Comparison of ENCODE assay signal across 32 cellular contexts in genomic region chr5:83802686-83803085, GRCh38.
A peak's percentile ranks its signal among the peaks of the same experiment; 100 is the strongest.
DNase-seq lines count a peak whose midpoint lies in the region; ATAC-seq and TF ChIP-seq lines count a peak whose summit lies in the region.
"Had no signal": no experiment of that assay in that cellular context is flagged by ENCODE, and none has a peak within 500 bp of the region (broad histone marks: within the 10 kb centered on the region; RNA-seq: fewer than 3 reads in every experiment).

No MANE protein-coding gene starts in this region.

- 55% methylated on average over 2 of the region's 2 CpGs for WGBS in SK-N-SH (ENCODE audit: low lambda C conversion rate)

- no peak for TF ChIP-seq EP300 in SK-N-SH (IDR thresholded peaks at IDR 0.05; ENCODE audit: borderline replicate concordance in 1 of 2, low read depth in 1 of 2, low read length in 1 of 2)

- no peak overlapping the region for H3K4me3 ChIP-seq in AG09309 (ENCODE audit: control insufficient read depth, low read depth, low read length)
- no peak overlapping the region for H3K4me3 ChIP-seq in SK-N-SH (ENCODE audit: low read depth in 2 of 2, low read length in 1 of 2)
- H3K4me3 ChIP-seq: coronary artery, K562, left ventricle myocardium inferior, MG63, right lobe of liver, SJCRH30, stomach, thyroid gland had no signal

- H4K20me1 ChIP-seq in SK-N-SH (ENCODE audit: insufficient read depth), result no peaks in the 10 kb centered on the region

- no peaks in the 10 kb centered on the region for H3K4me1 ChIP-seq in SK-N-SH (ENCODE audit: control insufficient read depth in 1 of 2, insufficient read depth in 2 of 2, low read depth in 1 of 2, low read length in 1 of 2)
- H3K4me1 ChIP-seq: left ventricle myocardium inferior, right lobe of liver, stomach, thyroid gland had no signal

- H3K27ac ChIP-seq in SK-N-SH (ENCODE audit: low read depth in 2 of 2, low read length in 1 of 2), result no peak overlapping the region
- H3K27ac ChIP-seq: coronary artery, left ventricle myocardium inferior, right lobe of liver, SJCRH30, stomach, thyroid gland had no signal

- H3K27me3 ChIP-seq in SK-N-SH (ENCODE audit: insufficient read depth), result no peaks in the 10 kb centered on the region
- H3K27me3 ChIP-seq: right lobe of liver, SJCRH30, stomach, thyroid gland had no signal

- no peaks in the 10 kb centered on the region for H3K9me3 ChIP-seq in SK-N-SH
- H3K9me3 ChIP-seq: left ventricle myocardium inferior, MG63, right lobe of liver, SJCRH30, stomach, thyroid gland had no signal

- CTCF ChIA-PET in SK-N-SH (lab: Yijun Ruan, JAX), result interaction anchor here (1.0 kb wide), 1 partner anchor 19 kb away, joined by 3 read pairs; no protein-coding TSS in a partner anchor

- ATAC-seq in HG03378 (IDR thresholded peaks at IDR 0.05; ENCODE audit: unreplicated experiment), result no peak
- ATAC-seq: activated naive CD4-positive, alpha-beta T cell treated with anti-CD3 and anti-CD28 coated beads, Interleukin-2, amount 50 U/mL, for 72 hours; K562; right lobe of liver; WTC11 had no signal

- no peaks in the 10 kb centered on the region for H3F3A ChIP-seq in SK-N-SH (replicated peaks; ENCODE audit: insufficient read depth)

- H2AFZ ChIP-seq in SK-N-SH (ENCODE audit: low read depth), result peak overlapping the region; percentile 12; the same call in 1 of the 2 replicates

- H3K4me2 ChIP-seq in SK-N-SH, result no peak overlapping the region

- peak; percentile 11 for DNase-seq in AG09309 (ENCODE audit: low read depth)
- DNase-seq in HCEC 1CT, result peak; percentile 5
- DNase-seq in SK-N-SH, result no peak
- peak; percentile 47 for DNase-seq in glomerular visceral epithelial cell (ENCODE audit: extremely low spot score)
- DNase-seq in foreskin melanocyte, result no peak
- DNase-seq in SW 1271 (lab: John Stamatoyannopoulos, UW), result no peak
- no peak for DNase-seq in NK-92 treated with Interleukin-12 subunit alpha and Interleukin-12 subunit beta, amount 100 ng/mL, for 24 hours (lab: John Stamatoyannopoulos, UW)
- DNase-seq: activated CD4-positive, alpha-beta T cell treated with anti-CD3 and anti-CD28 coated beads, Interleukin-2, amount 10 ng/mL, durations not matched to agents 24 days and 14 days; activated CD8-positive, alpha-beta memory T cell treated with anti-CD3 and anti-CD28 coated beads for 24 hours; anterior cingulate cortex; CD8-positive, alpha-beta memory T cell; DMS153; effector CD8-positive, alpha-beta T cell; GDM1; left ventricle myocardium inferior; MG63; naive B cell; NCI-H1417; NCI-H2081; NCI-H2227 treated with DMSO at 0.1 percent for 48 hours; NCI-H69; right lobe of liver; stimulated activated CD4-positive, alpha-beta T cell treated with anti-CD3 and anti-CD28 coated beads, Interleukin-12 subunit alpha, Interleukin-12 subunit beta, amount 100 ng/mL, for 4 hours; stimulated activated CD4-positive, alpha-beta T cell treated with anti-CD3 and anti-CD28 coated beads, Interleukin-2, amount 100 ng/mL, for 48 hours; stomach; thyroid gland had no signal

- TF ChIP-seq CTCF in AG09309 (IDR thresholded peaks at IDR 0.05; ENCODE audit: control insufficient read depth, insufficient read depth, low read depth, low read length, missing control alignments) (no peak), SK-N-SH (IDR thresholded peaks at IDR 0.05) (no peak)

- POLR2A ChIA-PET in SK-N-SH (lab: Yijun Ruan, JAX), result no interaction called here

- no peaks in the 10 kb centered on the region for H3K79me2 ChIP-seq in SK-N-SH (ENCODE audit: insufficient read depth)

- H3K9me2 ChIP-seq in SK-N-SH, result no peaks in the 10 kb centered on the region

- H3K9ac ChIP-seq in SK-N-SH, result no peak overlapping the region

- no peaks in the 10 kb centered on the region for H3K36me3 ChIP-seq in SK-N-SH (replicated peaks in 1 of 2; ENCODE audit: control insufficient read depth in 1 of 2, insufficient read depth in 2 of 2, low read length in 1 of 2)
- H3K36me3 ChIP-seq: left ventricle myocardium inferior, MG63, right lobe of liver, SJCRH30, stomach, thyroid gland had no signal

- no peak for TF ChIP-seq RAD21 in SK-N-SH (IDR thresholded peaks at IDR 0.05; ENCODE audit: low read length)

TF ChIP-seq in SK-N-SH, 30 proteins besides CTCF, POLR2A, EP300 and RAD21:
- no peak for TF ChIP-seq FOXJ3 (CRISPR knock-in tag; IDR thresholded peaks at IDR 0.05)
- no peak for TF ChIP-seq GATA2 (CRISPR knock-in tag; IDR thresholded peaks at IDR 0.05)
- TF ChIP-seq MEF2A (IDR thresholded peaks at IDR 0.05; ENCODE audit: borderline replicate concordance, low read depth), result no peak
- TF ChIP-seq RFX5 (IDR thresholded peaks at IDR 0.05; ENCODE audit: low read length), result no peak
- TF ChIP-seq FOSL2 (IDR thresholded peaks at IDR 0.05; ENCODE audit: borderline replicate concordance, low read depth), result no peak
- TF ChIP-seq IRF3 (IDR thresholded peaks at IDR 0.05; ENCODE audit: low read depth, low read length), result no peak
- TF ChIP-seq USF1 (IDR thresholded peaks at IDR 0.05; ENCODE audit: borderline replicate concordance, low read depth), result no peak
- 0 out of 2 replicates have a peak, but pooled peaks have one; percentile 9 for TF ChIP-seq TCF12 (IDR thresholded peaks at IDR 0.05)

Comparison
In these comparisons a context has a peak if more than half of its experiments do, and no peak if none do; other contexts are left out.
1. DNase-seq: peak in AG09309 (single experiment), HCEC 1CT (single experiment) and glomerular visceral epithelial cell (single experiment); none in SK-N-SH (single experiment), foreskin melanocyte (single experiment), SW 1271 (0 of 2) and NK-92 treated with Interleukin-12 subunit alpha and Interleukin-12 subunit beta, amount 100 ng/mL, for 24 hours (single experiment).